ENCODE assay signal across 31 cellular contexts in genomic region chr6:163010145-163010544, GRCh38.
"Had no signal": no experiment of that assay in that cellular context is flagged by ENCODE, and none has a peak within 500 bp of the region (broad histone marks: within the 10 kb centered on the region; RNA-seq: fewer than 3 reads in every experiment).

No MANE protein-coding gene starts in this region.

- H3K4me3 ChIP-seq: left ventricle myocardium inferior, lung, pancreas, prostate gland, skin epidermis, stomach, testis, thyroid gland, transverse colon, upper lobe of left lung, vagina had no signal

- DNase-seq: hypothalamus; immature natural killer cell; kidney; left colon; left ventricle myocardium inferior; mesendoderm; naive B cell; natural killer cell; nucleus accumbens; pancreas; posterior cingulate gyrus; retina; right cardiac atrium; stimulated activated CD4-positive, alpha-beta T cell treated with anti-CD3 and anti-CD28 coated beads, Interleukin-12 subunit alpha, Interleukin-12 subunit beta, amount 100 ng/mL, for 4 hours; stimulated activated CD4-positive, alpha-beta T cell treated with anti-CD3 and anti-CD28 coated beads, Interleukin-15, amount 100 ng/mL, for 24 hours; stimulated activated CD4-positive, alpha-beta T cell treated with anti-CD3 and anti-CD28 coated beads, Interleukin-2, amount 100 ng/mL, for 24 hours; stimulated activated CD4-positive, alpha-beta T cell treated with anti-CD3 and anti-CD28 coated beads, Interleukin-4, amount 100 ng/mL, for 1 hour; stimulated activated naive B cell treated with anti-CD40 and anti-IgM and Interleukin-4, amounts not matched to agents 10 μg/mL and 1 μg/mL and 100 μg/mL, for 72 hours; stimulated activated naive CD8-positive, alpha-beta T cell treated with anti-CD3 and anti-CD28 coated beads, Interleukin-15, Interleukin-2, amounts not matched to agents 100 U/mL and 50 U/mL, for 24 hours; stomach; testis; thyroid gland; transverse colon had no signal

- H3K36me3 ChIP-seq: left ventricle myocardium inferior, pancreas, prostate gland, stomach, thyroid gland, transverse colon, upper lobe of left lung, vagina had no signal

- H3K27me3 Mint-ChIP-seq: naive B cell; stimulated activated naive B cell treated with anti-CD40 and anti-IgM and Interleukin-4, amounts not matched to agents 10 μg/mL and 1 μg/mL and 100 μg/mL, for 72 hours had no signal

- FAIRE-seq: islet of Langerhans, kidney, pancreas had no signal

- H3K4me1 Mint-ChIP-seq: immature natural killer cell; mesothelial cell of epicardium; naive B cell; natural killer cell; stimulated activated naive B cell treated with anti-CD40 and anti-IgM and Interleukin-4, amounts not matched to agents 10 μg/mL and 1 μg/mL and 100 μg/mL, for 72 hours had no signal

- H3K27ac ChIP-seq: left ventricle myocardium inferior, pancreas, prostate gland, skin epidermis, stomach, testis, thyroid gland, transverse colon, upper lobe of left lung, vagina had no signal

- H3K9me3 ChIP-seq: pancreas, prostate gland, stomach, testis, thyroid gland, transverse colon, upper lobe of left lung, vagina had no signal

- H3K27me3 ChIP-seq: pancreas, stomach, testis, thyroid gland, transverse colon, upper lobe of left lung, vagina had no signal

- H3K27ac Mint-ChIP-seq: immature natural killer cell; mesothelial cell of epicardium; naive B cell; natural killer cell; stimulated activated naive B cell treated with anti-CD40 and anti-IgM and Interleukin-4, amounts not matched to agents 10 μg/mL and 1 μg/mL and 100 μg/mL, for 72 hours had no signal

- H3K4me1 ChIP-seq: left ventricle myocardium inferior, pancreas, prostate gland, stomach, testis, thyroid gland, transverse colon, upper lobe of left lung, vagina had no signal

- H3K4me3 Mint-ChIP-seq: immature natural killer cell; mesothelial cell of epicardium; naive B cell; natural killer cell; stimulated activated naive B cell treated with anti-CD40 and anti-IgM and Interleukin-4, amounts not matched to agents 10 μg/mL and 1 μg/mL and 100 μg/mL, for 72 hours had no signal

- ATAC-seq: left colon; natural killer cell; pancreas; right cardiac atrium; sciatic nerve; stimulated activated naive B cell treated with anti-CD40 and anti-IgM and Interleukin-4, amounts not matched to agents 10 μg/mL and 1 μg/mL and 100 μg/mL, for 72 hours; stimulated activated naive CD8-positive, alpha-beta T cell treated with anti-CD3 and anti-CD28 coated beads, Interleukin-15, Interleukin-2, amounts not matched to agents 100 U/mL and 50 U/mL, for 24 hours had no signal

- H3K36me3 Mint-ChIP-seq: immature natural killer cell; mesothelial cell of epicardium; naive B cell; natural killer cell; stimulated activated naive B cell treated with anti-CD40 and anti-IgM and Interleukin-4, amounts not matched to agents 10 μg/mL and 1 μg/mL and 100 μg/mL, for 72 hours had no signal
